8 cellular contexts compared by ENCODE assay signal in the genomic region with DNA sequence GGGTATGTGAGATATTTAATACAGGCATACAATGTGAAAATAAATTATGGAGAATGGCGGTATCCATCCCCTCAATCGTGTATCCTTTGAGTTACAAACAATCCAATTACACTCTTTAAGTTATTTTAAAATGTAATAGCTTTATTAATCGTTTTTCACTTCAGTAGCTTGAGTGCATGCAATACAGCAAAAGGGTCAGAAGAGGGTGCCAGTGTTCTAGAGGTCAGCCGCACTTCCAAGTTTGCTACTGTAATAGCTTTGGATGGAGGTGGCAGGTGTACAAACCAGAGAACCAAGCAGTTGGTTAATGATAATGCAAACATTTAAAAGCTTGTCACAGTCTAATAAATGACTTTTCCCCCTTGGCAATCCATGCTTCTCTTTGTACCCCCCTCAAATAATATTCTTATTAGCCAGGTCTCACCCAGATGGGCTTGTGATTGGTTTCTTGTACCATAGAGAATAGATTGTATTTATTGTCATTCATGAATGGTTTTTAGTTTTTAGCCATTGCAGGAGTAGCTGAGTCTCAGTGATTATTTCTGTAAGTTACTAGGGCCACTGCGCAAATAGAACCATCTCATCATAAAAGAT.
DNase-seq lines count a peak whose midpoint lies in the region; ATAC-seq and TF ChIP-seq lines count a peak whose summit lies in the region.

No MANE protein-coding gene starts in this region.

- DNase-seq in AG09319 (ENCODE audit: extremely low read depth, low read depth): peak; percentile 43
- DNase-seq in HFF-Myc (ENCODE audit: extremely low read depth, low read depth): peak; percentile 59
- peak; percentile 83 for DNase-seq in NCI-H748 (lab: John Stamatoyannopoulos, UW; ENCODE audit: unreplicated experiment)
- peak; percentile 64 to 69 for DNase-seq in activated CD4-positive, alpha-beta T cell treated with anti-CD3 and anti-CD28 coated beads, Interleukin-2, amount 50 U/mL, for 4 hours
- peak; percentile 58 for DNase-seq in effector CD4-positive, alpha-beta T cell
- peak; percentile 87 to 89 for DNase-seq in lung microvascular endothelial cell (ENCODE audit: low read depth in 2 of 2)
- DNase-seq in stimulated activated CD8-positive, alpha-beta memory T cell treated with anti-CD3 and anti-CD28 coated beads, Interleukin-15, amount 100 ng/mL, for 24 hours (ENCODE audit: low read depth): peak; percentile 37

- no peak for ATAC-seq in GM21529 (IDR thresholded peaks at IDR 0.05; ENCODE audit: unreplicated experiment)

- no peak overlapping the region for H3K4me3 ChIP-seq in HFF-Myc (replicated peaks; ENCODE audit: low read depth, low read length)

- TF ChIP-seq CTCF in AG09319 (IDR thresholded peaks at IDR 0.05; ENCODE audit: low read depth, low read length): peak; percentile 92
- TF ChIP-seq CTCF in HFF-Myc (IDR thresholded peaks at IDR 0.05; ENCODE audit: low read depth, low read length, missing control alignments): peak; percentile 84

Comparison
In these comparisons a context has a peak if more than half of its experiments do, and no peak if none do; other contexts are left out.
1. DNase-seq: peak in every context shown above with its lines; median percentile 88 in lung microvascular endothelial cell; 83 in NCI-H748; 66 in activated CD4-positive, alpha-beta T cell treated with anti-CD3 and anti-CD28 coated beads, Interleukin-2, amount 50 U/mL, for 4 hours; 59 in HFF-Myc; 58 in effector CD4-positive, alpha-beta T cell; 43 in AG09319; 37 in stimulated activated CD8-positive, alpha-beta memory T cell treated with anti-CD3 and anti-CD28 coated beads, Interleukin-15, amount 100 ng/mL, for 24 hours.